ENCODE assay signal across 8 cellular contexts in genomic region chr20:17226410-17227198, GRCh38. TPM values are rescaled to one million over a fixed set of nuclear protein-coding genes. Genes with fewer than 3 reads are reported as not detected.
DNase-seq lines count a peak whose midpoint lies in the region; ATAC-seq and TF ChIP-seq lines count a peak whose summit lies in the region.

PCSK2 (plus strand) TSS chr20:17227040; CDS start chr20:17227306, 266 bp downstream.

- no peaks in the 10 kb centered on the region for H3K9me3 Mint-ChIP-seq in activated CD4-positive, alpha-beta T cell treated with anti-CD3 and anti-CD28 coated beads, Interleukin-2, amount 10 ng/mL, durations not matched to agents 7 days and 5 days

- peak within 1 kb of the TSS; percentile 76 for H3K27ac ChIP-seq in mesodermal cell (ENCODE audit: low read depth, low read length, severe bottlenecking)
- H3K27ac ChIP-seq in effector memory CD4-positive, alpha-beta T cell (ENCODE audit: insufficient read depth, low read length, poor library complexity, severe bottlenecking): no peak within 1 kb of the TSS

- TF ChIP-seq CTCF in epithelial cell of esophagus (IDR thresholded peaks at IDR 0.05; ENCODE audit: insufficient read depth, low read depth, low read length, missing control alignments): no peak

- ATAC-seq in GM21526 (IDR thresholded peaks at IDR 0.05; ENCODE audit: low FRiP score, unreplicated experiment): no peak

- no peaks in the 10 kb centered on the region for H3K36me3 ChIP-seq in H7 (replicated peaks; ENCODE audit: control insufficient read depth, insufficient read depth, low read length)
- H3K36me3 ChIP-seq in mesodermal cell (ENCODE audit: control insufficient read depth, insufficient read depth, low read length): no peaks in the 10 kb centered on the region
- no peaks in the 10 kb centered on the region for H3K36me3 ChIP-seq in effector memory CD4-positive, alpha-beta T cell (ENCODE audit: control insufficient read depth, insufficient read depth, low read length)

- H3K27me3 ChIP-seq in H7 (ENCODE audit: control insufficient read depth, insufficient read depth, low read length): peaks cover 35% of the 10 kb centered on the region
- H3K27me3 ChIP-seq in effector memory CD4-positive, alpha-beta T cell (replicated peaks; ENCODE audit: control insufficient read depth, insufficient read depth, low read length, poor library complexity, severe bottlenecking): peaks cover 8% of the 10 kb centered on the region

- CTCF ChIA-PET in activated CD4-positive, alpha-beta T cell treated with anti-CD3 and anti-CD28 coated beads, Interleukin-2, amount 10 ng/mL, durations not matched to agents 7 days and 5 days (lab: Charles Lee): no interaction called here

- no peak within 1 kb of the TSS for H3K4me3 Mint-ChIP-seq in activated CD4-positive, alpha-beta T cell treated with anti-CD3 and anti-CD28 coated beads, Interleukin-2, amount 10 ng/mL, durations not matched to agents 7 days and 5 days

- H3K36me3 Mint-ChIP-seq in activated CD4-positive, alpha-beta T cell treated with anti-CD3 and anti-CD28 coated beads, Interleukin-2, amount 10 ng/mL, durations not matched to agents 7 days and 5 days (ENCODE audit: low read depth): peaks cover 2% of the 10 kb centered on the region

- no peaks in the 10 kb centered on the region for H3K9me3 ChIP-seq in mesodermal cell (ENCODE audit: control insufficient read depth, low read length)
- no peaks in the 10 kb centered on the region for H3K9me3 ChIP-seq in effector memory CD4-positive, alpha-beta T cell (ENCODE audit: control insufficient read depth, low read length)

- H3K4me3 ChIP-seq in H7 (ENCODE audit: insufficient read depth, low read depth, low read length): peak within 1 kb of the TSS; percentile 37
- H3K4me3 ChIP-seq in epithelial cell of esophagus (ENCODE audit: low read length): no peak within 1 kb of the TSS
- peak within 1 kb of the TSS; percentile 47 for H3K4me3 ChIP-seq in mesodermal cell (ENCODE audit: extremely low read depth, insufficient read depth, low read length, poor library complexity, severe bottlenecking)
- no peak within 1 kb of the TSS for H3K4me3 ChIP-seq in effector memory CD4-positive, alpha-beta T cell (ENCODE audit: insufficient read depth, low read depth, low read length, poor library complexity, severe bottlenecking)

- H3K27me3 Mint-ChIP-seq in activated CD4-positive, alpha-beta T cell treated with anti-CD3 and anti-CD28 coated beads, Interleukin-2, amount 10 ng/mL, durations not matched to agents 7 days and 5 days: peaks cover 48% of the 10 kb centered on the region

- POLR2A ChIA-PET in activated CD4-positive, alpha-beta T cell treated with anti-CD3 and anti-CD28 coated beads, Interleukin-2, amount 10 ng/mL, durations not matched to agents 7 days and 5 days (lab: Charles Lee): no interaction called here

- DNase-seq in H7 (peak; percentile 93), NCI-H748 (lab: John Stamatoyannopoulos, UW; ENCODE audit: unreplicated experiment) (peak; percentile 100), epithelial cell of esophagus (ENCODE audit: low read depth) (peak; percentile 35), DMS114 treated with DMSO at 0.1 percent for 48 hours (lab: John Stamatoyannopoulos, UW; ENCODE audit: unreplicated experiment) (no peak)
- DNase-seq in activated CD4-positive, alpha-beta T cell treated with anti-CD3 and anti-CD28 coated beads, Interleukin-2, amount 10 ng/mL, durations not matched to agents 7 days and 5 days: no peak
- DNase-seq in effector memory CD4-positive, alpha-beta T cell: no peak

- H3K4me1 Mint-ChIP-seq in activated CD4-positive, alpha-beta T cell treated with anti-CD3 and anti-CD28 coated beads, Interleukin-2, amount 10 ng/mL, durations not matched to agents 7 days and 5 days: peaks cover 2% of the 10 kb centered on the region

- peaks cover 8% of the 10 kb centered on the region for H3K4me1 ChIP-seq in mesodermal cell (ENCODE audit: control insufficient read depth, insufficient read depth, low read length, poor library complexity, severe bottlenecking)
- no peaks in the 10 kb centered on the region for H3K4me1 ChIP-seq in effector memory CD4-positive, alpha-beta T cell (ENCODE audit: control insufficient read depth, insufficient read depth, low read length, poor library complexity, severe bottlenecking)

- no peak within 1 kb of the TSS for H3K27ac Mint-ChIP-seq in activated CD4-positive, alpha-beta T cell treated with anti-CD3 and anti-CD28 coated beads, Interleukin-2, amount 10 ng/mL, durations not matched to agents 7 days and 5 days

- 0 to 1% methylated on average over 11 to 12 of the region's 53 CpGs for WGBS in mesodermal cell (ENCODE audit: insufficient coverage in 2 of 2), 2 experiments

RNA-seq across cellular contexts. Expression of gene PCSK2, which starts in this region (rescaled TPM):
- total RNA-seq in H7 (2014; rRNA removed; shearing (Covaris generic)): 0.10 and 0.11 TPM in 2 replicates
- polyA plus RNA-seq in mesodermal cell (2013, experiment 1 of 2): 24.8 TPM
- polyA plus RNA-seq in mesodermal cell (2013, experiment 2 of 2): 18.3 TPM
- total RNA-seq in activated CD4-positive, alpha-beta T cell treated with anti-CD3 and anti-CD28 coated beads, Interleukin-2, amount 10 ng/mL, durations not matched to agents 7 days and 5 days: not detected

Comparison
In these comparisons a context has a peak if more than half of its experiments do, and no peak if none do; other contexts are left out.
1. Peak in DNase-seq and H3K4me3 ChIP-seq in H7; RNA of the gene not detected or under 1 TPM.
2. DNase-seq: peak in NCI-H748 (single experiment) and epithelial cell of esophagus (single experiment); none in activated CD4-positive, alpha-beta T cell treated with anti-CD3 and anti-CD28 coated beads, Interleukin-2, amount 10 ng/mL, durations not matched to agents 7 days and 5 days (single experiment), effector memory CD4-positive, alpha-beta T cell (0 of 3) and DMS114 treated with DMSO at 0.1 percent for 48 hours (single experiment).